8 cellular contexts compared by ENCODE assay signal in genomic region chr7:41731486-41732278, GRCh38. TPM values are rescaled to one million over a fixed set of nuclear protein-coding genes. Genes with fewer than 3 reads are reported as not detected.
DNase-seq lines count a peak whose midpoint lies in the region; ATAC-seq, FAIRE-seq and TF ChIP-seq lines count a peak whose summit lies in the region.
"Had no signal": no experiment of that assay in that cellular context is flagged by ENCODE, and none has a peak within 500 bp of the region (broad histone marks: within the 10 kb centered on the region; RNA-seq: fewer than 3 reads in every experiment).

No MANE protein-coding gene starts in this region.

- peaks cover 7% of the 10 kb centered on the region for H3K4me1 Mint-ChIP-seq in stimulated activated effector memory CD8-positive, alpha-beta T cell treated with anti-CD3 and anti-CD28 coated beads, Interleukin-12 subunit alpha, Interleukin-12 subunit beta, amount 100 ng/mL, for 72 hours
- peaks cover 12% of the 10 kb centered on the region for H3K4me1 Mint-ChIP-seq in WTC11

- peaks cover 19% of the 10 kb centered on the region for H3K4me1 ChIP-seq in KMS-11 (ENCODE audit: low read depth, poor library complexity, severe bottlenecking)

- no peak overlapping the region for H3K9ac ChIP-seq in KMS-11

- DNase-seq in GM19239 (ENCODE audit: insufficient read length, low spot score) (peak; percentile 53), cardiac septum (ENCODE audit: low spot score) (no peak), WTC11 (ENCODE audit: low spot score) (no peak)
- no peak for DNase-seq in stimulated activated effector memory CD8-positive, alpha-beta T cell treated with anti-CD3 and anti-CD28 coated beads, Interleukin-12 subunit alpha, Interleukin-12 subunit beta, amount 100 ng/mL, for 72 hours (ENCODE audit: low spot score in 2 of 2)
- no peak for DNase-seq in effector CD4-positive, alpha-beta T cell

- ATAC-seq in HG02798 (IDR thresholded peaks at IDR 0.05; ENCODE audit: poor library complexity, unreplicated experiment) = peak; percentile 99
- ATAC-seq in stimulated activated effector memory CD8-positive, alpha-beta T cell treated with anti-CD3 and anti-CD28 coated beads, Interleukin-12 subunit alpha, Interleukin-12 subunit beta, amount 100 ng/mL, for 72 hours = peak; percentile 48
- ATAC-seq in WTC11 = no peak

- H4K20me1 ChIP-seq in KMS-11 (ENCODE audit: insufficient read depth) = no peaks in the 10 kb centered on the region

- TF ChIP-seq CTCF in KMS-11 (conservative IDR thresholded peaks at IDR 0.05; ENCODE audit: low read depth, low read length) (no peak), WTC11 (IDR thresholded peaks at IDR 0.05) (no peak)

- H3K27ac Mint-ChIP-seq in stimulated activated effector memory CD8-positive, alpha-beta T cell treated with anti-CD3 and anti-CD28 coated beads, Interleukin-12 subunit alpha, Interleukin-12 subunit beta, amount 100 ng/mL, for 72 hours = no peak overlapping the region
- H3K27ac Mint-ChIP-seq in WTC11 = no peak overlapping the region
- H3K27ac Mint-ChIP-seq: T-helper 2 cell treated with Interferon-gamma antibody and Interleukin-4, amounts not matched to agents 5 μg/mL and 100 μg/mL, for 36 hours had no signal

- POLR2A ChIA-PET in WTC11 (lab: Charles Lee) = interaction anchor here (0.6 to 1.0 kb wide), 2 partner anchors 36 to 354 kb away, joined by 3 read pairs; no protein-coding TSS in a partner anchor

- H3K36me3 ChIP-seq in KMS-11 (ENCODE audit: insufficient read depth) = no peaks in the 10 kb centered on the region

- FAIRE-seq in GM19239 (lab: Jason Lieb, UNC) = peak; percentile 87

- CTCF ChIA-PET in WTC11 (lab: Charles Lee) = interaction anchor here (0.6 to 1.3 kb wide), 9 partner anchors 20 to 968 kb away, joined by 3 to 12 read pairs (median 4); no protein-coding TSS in a partner anchor

- H3K4me3 Mint-ChIP-seq in stimulated activated effector memory CD8-positive, alpha-beta T cell treated with anti-CD3 and anti-CD28 coated beads, Interleukin-12 subunit alpha, Interleukin-12 subunit beta, amount 100 ng/mL, for 72 hours = no peak overlapping the region
- no peak overlapping the region for H3K4me3 Mint-ChIP-seq in WTC11
- H3K4me3 Mint-ChIP-seq: T-helper 2 cell treated with Interferon-gamma antibody and Interleukin-4, amounts not matched to agents 5 μg/mL and 100 μg/mL, for 36 hours had no signal

- no peaks in the 10 kb centered on the region for H3K27me3 ChIP-seq in KMS-11 (ENCODE audit: insufficient read depth, low read depth)

- H3K4me2 ChIP-seq in KMS-11 = peak overlapping the region; percentile 55

- peaks cover 12% of the 10 kb centered on the region for H3K9me3 Mint-ChIP-seq in stimulated activated effector memory CD8-positive, alpha-beta T cell treated with anti-CD3 and anti-CD28 coated beads, Interleukin-12 subunit alpha, Interleukin-12 subunit beta, amount 100 ng/mL, for 72 hours
- peaks cover 3% of the 10 kb centered on the region; the same call in 1 of the 2 replicates for H3K9me3 Mint-ChIP-seq in WTC11
- H3K9me3 Mint-ChIP-seq: T-helper 2 cell treated with Interferon-gamma antibody and Interleukin-4, amounts not matched to agents 5 μg/mL and 100 μg/mL, for 36 hours had no signal

- peak overlapping the region; percentile 13; the same call in 1 of the 2 replicates for H3K27ac ChIP-seq in KMS-11

- no peaks in the 10 kb centered on the region for H3K79me2 ChIP-seq in KMS-11 (ENCODE audit: insufficient read depth, low read depth)

- intact Hi-C loops in cardiac septum (cut with DNase I) = loop anchor here (5.0 kb wide), 1 partner anchor 1404 kb away; no protein-coding TSS in a partner anchor

- H3K27me3 Mint-ChIP-seq in WTC11 (ENCODE audit: low read depth) = no peaks in the 10 kb centered on the region; the same call in 1 of the 2 replicates

- 0 out of 2 replicates have a peak overlapping the region, but pooled peaks have one; percentile 3 for H2AFZ ChIP-seq in KMS-11 (ENCODE audit: low read depth)

- no peaks in the 10 kb centered on the region for H3K36me3 Mint-ChIP-seq in stimulated activated effector memory CD8-positive, alpha-beta T cell treated with anti-CD3 and anti-CD28 coated beads, Interleukin-12 subunit alpha, Interleukin-12 subunit beta, amount 100 ng/mL, for 72 hours
- H3K36me3 Mint-ChIP-seq in WTC11 = no peaks in the 10 kb centered on the region

- no peak overlapping the region for H3K4me3 ChIP-seq in KMS-11 (IDR thresholded peaks at IDR 0.05; ENCODE audit: insufficient read depth, low read depth, low read length)

TF ChIP-seq in WTC11, 78 proteins besides CTCF, POLR2A, EP300 and RAD21 (continues in another document):
- no peak for TF ChIP-seq MAX (CRISPR knock-in tag; IDR thresholded peaks at IDR 0.05)
- TF ChIP-seq PREB (CRISPR knock-in tag; IDR thresholded peaks at IDR 0.05; ENCODE audit: borderline replicate concordance) = no peak
- no peak for TF ChIP-seq AFF4 (CRISPR knock-in tag; IDR thresholded peaks at IDR 0.05; ENCODE audit: borderline replicate concordance)
- TF ChIP-seq SMAD4 (CRISPR knock-in tag; IDR thresholded peaks at IDR 0.05) = no peak
- no peak for TF ChIP-seq CBFB (CRISPR knock-in tag; IDR thresholded peaks at IDR 0.05; ENCODE audit: low read depth)
- no peak for TF ChIP-seq GRHL2 (CRISPR knock-in tag; IDR thresholded peaks at IDR 0.05; ENCODE audit: insufficient replicate concordance, severe bottlenecking)
- no peak for TF ChIP-seq ZNF425 (CRISPR knock-in tag; conservative IDR thresholded peaks at IDR 0.05)
- no peak for TF ChIP-seq SMAD3 (CRISPR knock-in tag; IDR thresholded peaks at IDR 0.05; ENCODE audit: borderline replicate concordance)
- TF ChIP-seq GABPB1 (CRISPR knock-in tag; IDR thresholded peaks at IDR 0.05) = no peak
- TF ChIP-seq ATF3 (CRISPR knock-in tag; conservative IDR thresholded peaks at IDR 0.05) = no peak

RNA-seq across cellular contexts. Expression of gene INHBA, which starts 28.8 kb away (rescaled TPM):
- total RNA-seq in cardiac septum (14.1 TPM), WTC11 (2021) (0.16 to 1.0 TPM (median 0.44 TPM) in 3 replicates)
